ENCODE assay signal across 8 cellular contexts in genomic region chr22:19983701-19984100, GRCh38. TPM values are rescaled to one million over a fixed set of nuclear protein-coding genes. Genes with fewer than 3 reads are reported as not detected.
DNase-seq lines count a peak whose midpoint lies in the region; ATAC-seq and TF ChIP-seq lines count a peak whose summit lies in the region.
"Had no signal": no experiment of that assay in that cellular context is flagged by ENCODE, and none has a peak within 500 bp of the region (broad histone marks: within the 10 kb centered on the region; RNA-seq: fewer than 3 reads in every experiment).

No MANE protein-coding gene starts in this region.

- TF ChIP-seq POLR2A in heart left ventricle (IDR thresholded peaks at IDR 0.05) (no peak), spleen (IDR thresholded peaks at IDR 0.05) (no peak)

- TF ChIP-seq CTCF in heart left ventricle (IDR thresholded peaks at IDR 0.05), result no peak
- no peak for TF ChIP-seq CTCF in spleen (IDR thresholded peaks at IDR 0.05 in 8 of 11, conservative IDR thresholded peaks at IDR 0.05 in 3 of 11)

- intact Hi-C loops in heart left ventricle (cut with DNase I), result loop anchor here in 1 of 10 donors (2.0 kb wide), 1 partner anchor 17 kb away; no protein-coding TSS in a partner anchor
- intact Hi-C loops in spleen (cut with DNase I; ENCODE audit: low total_unique reads), result no loop called here

- H3K27ac ChIP-seq in heart left ventricle (peak overlapping the region; percentile 64 to 98 (median 88)), spleen (peak overlapping the region in 1 of 8 donors; percentile 21)
- H3K27ac ChIP-seq: prostate gland had no signal

- H3K4me1 ChIP-seq in heart left ventricle (peaks cover 4 to 65% (median 41%) of the 10 kb centered on the region in 12 donors), spleen (peaks cover 4 to 51% (median 32%) of the 10 kb centered on the region in 6 donors)

- ATAC-seq in heart left ventricle (peak in 3 of 4 donors; percentile 14 to 67 (median 47)), GM21528 (IDR thresholded peaks at IDR 0.05; ENCODE audit: low FRiP score, unreplicated experiment) (no peak)

- H3K4me3 ChIP-seq in heart left ventricle, result no peak overlapping the region
- H3K4me3 ChIP-seq in spleen, result no peak overlapping the region
- H3K4me3 ChIP-seq: prostate gland had no signal

- H3K36me3 ChIP-seq in heart left ventricle (peaks cover 0 to 32% (median 26%) of the 10 kb centered on the region in 9 donors), spleen (peaks cover 0 to 34% (median 12%) of the 10 kb centered on the region in 6 donors)

- DNase-seq in NCI-H1694 treated with DMSO at 0.1 percent for 48 hours (lab: John Stamatoyannopoulos, UW), result peak; percentile 9
- no peak for DNase-seq in NCI-H1694 (lab: John Stamatoyannopoulos, UW)
- peak in 3 of 5 donors; percentile 55 to 67 (median 62) for DNase-seq in heart left ventricle
- peak; percentile 73 for DNase-seq in spleen
- no peak for DNase-seq in hippocampal formation (lab: John Stamatoyannopoulos, UW)
- DNase-seq: NK-92 treated with Interleukin-12 subunit alpha and Interleukin-12 subunit beta, amount 100 ng/mL, for 24 hours had no signal

- H3K9me3 ChIP-seq in heart left ventricle (no peaks in the 10 kb centered on the region), spleen (no peaks in the 10 kb centered on the region)
- H3K9me3 ChIP-seq: prostate gland had no signal

- H3K27me3 ChIP-seq in heart left ventricle, result no peaks in the 10 kb centered on the region
- H3K27me3 ChIP-seq in spleen (replicated peaks in 1 of 7), result peaks cover 0 to 8% (median 0%) of the 10 kb centered on the region in 7 donors

- WGBS in heart left ventricle, 4 donors, result 60 to 79% (median 67%) methylated on average over 3 to 4 of the region's 4 CpGs
- WGBS in spleen, 5 donors, result 75 to 88% (median 84%) methylated on average over 4 of the region's 4 CpGs

RNA-seq across cellular contexts. Expression of gene ARVCF, which starts 32.9 kb away (rescaled TPM):
- 10 to 100 TPM; 21.2 to 46.6 (median 33.3) TPM for total RNA-seq in heart left ventricle
- 10 to 100 TPM; 33.0 to 39.2 TPM for polyA plus RNA-seq in heart left ventricle
- total RNA-seq in spleen, result 10 to 100 TPM; 18.1 to 96.7 (median 29.5) TPM
- 10 to 100 TPM in 2 of 3 donors, 1 to 10 TPM in 1; 9.4 to 42.5 (median 10.4) TPM for polyA plus RNA-seq in spleen

RNA-seq across cellular contexts. Expression of gene TANGO2, which starts 37.2 kb away (rescaled TPM):
- total RNA-seq in heart left ventricle, result 100 to 1,000 TPM in 3 of 9 donors, 10 to 100 TPM in 6; 55.6 to 341 (median 83.7) TPM
- polyA plus RNA-seq in heart left ventricle, result 10 to 100 TPM; 51.3 to 63.0 TPM
- total RNA-seq in spleen, result 10 to 100 TPM; 35.9 to 72.2 (median 57.2) TPM
- polyA plus RNA-seq in spleen, result 10 to 100 TPM; 18.7 to 30.9 (median 21.6) TPM

RNA-seq across cellular contexts. Expression of gene TXNRD2, which starts 42.1 kb away (rescaled TPM):
- total RNA-seq in heart left ventricle, result 10 to 100 TPM; 23.5 to 42.5 (median 33.5) TPM
- 10 to 100 TPM; 23.4 to 60.2 TPM for polyA plus RNA-seq in heart left ventricle
- total RNA-seq in spleen, result 10 to 100 TPM; 21.6 to 44.8 (median 34.9) TPM
- 10 to 100 TPM; 23.3 to 45.9 (median 45.0) TPM for polyA plus RNA-seq in spleen

RNA-seq across cellular contexts. Expression of gene COMT, which starts 42.1 kb away (rescaled TPM):
- 100 to 1,000 TPM in 8 of 9 donors, 10 to 100 TPM in 1; 69.7 to 195 (median 119) TPM for total RNA-seq in heart left ventricle
- 100 to 1,000 TPM in 1 of 2 donors, 10 to 100 TPM in 1; 84.7 to 249 TPM for polyA plus RNA-seq in heart left ventricle
- total RNA-seq in spleen, result 100 to 1,000 TPM in 5 of 7 donors, 10 to 100 TPM in 2; 86.4 to 216 (median 116) TPM
- polyA plus RNA-seq in spleen, result 10 to 100 TPM; 63.5 to 98.0 (median 86.1) TPM

Comparison
In these comparisons a context has a peak if more than half of its experiments do, and no peak if none do; other contexts are left out.
1. DNase-seq: peak in NCI-H1694 treated with DMSO at 0.1 percent for 48 hours (single experiment), heart left ventricle (3 of 5) and spleen (single experiment); none in NCI-H1694 (single experiment) and hippocampal formation (0 of 2).